8 cellular contexts compared by ENCODE assay signal in genomic region chr12:7219599-7220243, GRCh38. TPM values are rescaled to one million over a fixed set of nuclear protein-coding genes. Genes with fewer than 3 reads are reported as not detected.
DNase-seq lines count a peak whose midpoint lies in the region; ATAC-seq and TF ChIP-seq lines count a peak whose summit lies in the region.

No MANE protein-coding gene starts in this region.

- H3K36me3 ChIP-seq in right atrium auricular region: no peaks in the 10 kb centered on the region

- DNase-seq in GM12865 (ENCODE audit: low read depth) (peak; percentile 79), NCI-H1105 (lab: John Stamatoyannopoulos, UW) (peak; percentile 62), SW480 (ENCODE audit: low spot score) (peak; percentile 80), amniotic epithelial cell (ENCODE audit: low read depth) (peak; percentile 75), right atrium auricular region (ENCODE audit: low spot score) (peak; percentile 71), retinal pigment epithelial cell (ENCODE audit: low read depth) (peak; percentile 27)

- H3K4me3 ChIP-seq in GM12865 (ENCODE audit: low read depth, low read length) (no peak overlapping the region), right atrium auricular region (no peak overlapping the region), retinal pigment epithelial cell (ENCODE audit: low read length) (no peak overlapping the region)

- no peak overlapping the region for H3K27ac ChIP-seq in right atrium auricular region

- no peak for ATAC-seq in HG02759 (IDR thresholded peaks at IDR 0.05; ENCODE audit: unreplicated experiment)
- ATAC-seq in GM19452 (IDR thresholded peaks at IDR 0.05; ENCODE audit: unreplicated experiment): no peak

- TF ChIP-seq CTCF in GM12865 (IDR thresholded peaks at IDR 0.05; ENCODE audit: insufficient read depth, low read depth, low read length, missing control alignments) (peak; percentile 85), right atrium auricular region (IDR thresholded peaks at IDR 0.05) (peak; percentile 64 to 90), retinal pigment epithelial cell (conservative IDR thresholded peaks at IDR 0.05; ENCODE audit: low read depth, low read length) (peak; percentile 93)

- H3K9me3 ChIP-seq in right atrium auricular region: no peaks in the 10 kb centered on the region

- no peaks in the 10 kb centered on the region for H3K27me3 ChIP-seq in right atrium auricular region

- no peaks in the 10 kb centered on the region for H3K4me1 ChIP-seq in right atrium auricular region

RNA-seq across cellular contexts. Expression of gene PEX5, which starts 30.2 kb away (rescaled TPM):
- total RNA-seq in right atrium auricular region: 10 to 100 TPM; 11.6 to 25.0 TPM

Comparison
In these comparisons a context has a peak if more than half of its experiments do, and no peak if none do; other contexts are left out.
1. DNase-seq: peak in every context shown above with its lines; median percentile 80 in SW480; 79 in GM12865; 75 in amniotic epithelial cell; 71 in right atrium auricular region; 62 in NCI-H1105; 27 in retinal pigment epithelial cell.